ENCODE assay signal across 8 cellular contexts in genomic region chrX:73855546-73855945, GRCh38. TPM values are rescaled to one million over a fixed set of nuclear protein-coding genes. Genes with fewer than 3 reads are reported as not detected.
DNase-seq lines count a peak whose midpoint lies in the region; ATAC-seq and TF ChIP-seq lines count a peak whose summit lies in the region.

No MANE protein-coding gene starts in this region.

- no peaks in the 10 kb centered on the region for H3K4me1 ChIP-seq in cardiac muscle cell (ENCODE audit: low read depth)

- in situ Hi-C loops in astrocyte of the cerebellum (cut with HindIII; ENCODE audit: low sequenced_read_pairs): loop anchor here (25.0 kb wide), 1 partner anchor 157 kb away; no protein-coding TSS in a partner anchor

- H3K27ac ChIP-seq in cardiac muscle cell: no peak overlapping the region

- H3K4me3 ChIP-seq in cardiac muscle cell (no peak overlapping the region), astrocyte of the cerebellum (ENCODE audit: low read depth, low read length) (no peak overlapping the region)

- DNase-seq in cardiac muscle cell (ENCODE audit: low read depth in 1 of 2, low spot score in 1 of 2) (peak; percentile 75 to 77), Right ventricle myocardium inferior (ENCODE audit: missing footprints) (no peak), NCI-H1105 treated with DMSO at 0.1 percent for 48 hours (lab: John Stamatoyannopoulos, UW) (peak; percentile 47), T1000 (lab: John Stamatoyannopoulos, UW) (peak; percentile 44), astrocyte of the cerebellum (ENCODE audit: low read depth) (peak; percentile 65), iPS-NIHi7 (ENCODE audit: extremely low spot score) (peak; percentile 67)
- peak; percentile 26 to 79 (median 36) for DNase-seq in stimulated activated CD4-positive, alpha-beta T cell treated with anti-CD3 and anti-CD28 coated beads, Interleukin-12 subunit alpha, Interleukin-12 subunit beta, amount 100 ng/mL, for 48 hours (ENCODE audit: low read depth in 2 of 3, low spot score in 1 of 3)

- TF ChIP-seq CTCF in cardiac muscle cell (IDR thresholded peaks at IDR 0.05; ENCODE audit: low read depth, low read length) (peak; percentile 64), astrocyte of the cerebellum (IDR thresholded peaks at IDR 0.05; ENCODE audit: low read depth, low read length, missing control alignments) (peak; percentile 87)

- intact Hi-C loops in Right ventricle myocardium inferior (cut with DNase I): loop anchor here (1.0 to 10.0 kb wide), 5 partner anchors 159 to 689 kb away; no protein-coding TSS in a partner anchor

- no peaks in the 10 kb centered on the region for H3K36me3 ChIP-seq in cardiac muscle cell

- no peaks in the 10 kb centered on the region for H3K9me3 ChIP-seq in cardiac muscle cell (ENCODE audit: low read depth)

- no peak for ATAC-seq in Right ventricle myocardium inferior
- ATAC-seq in HG02973 (IDR thresholded peaks at IDR 0.05; ENCODE audit: unreplicated experiment): no peak

- no peaks in the 10 kb centered on the region for H3K27me3 ChIP-seq in cardiac muscle cell

RNA-seq across cellular contexts. Expression of gene XIST, which starts 3.0 kb away (rescaled TPM):
- not detected in 2 replicates for total RNA-seq in cardiac muscle cell
- polyA plus RNA-seq in cardiac muscle cell: 0.02 TPM in 1 of 2 replicates, not detected in the other
- total RNA-seq in Right ventricle myocardium inferior: 0.46 TPM
